In genomic region chr13:33286143-33286542, GRCh38 we compare ENCODE assay signal across 8 cellular contexts. TPM values are rescaled to one million over a fixed set of nuclear protein-coding genes. Genes with fewer than 3 reads are reported as not detected.
A peak's percentile ranks its signal among the peaks of the same experiment; 100 is the strongest.
DNase-seq lines count a peak whose midpoint lies in the region; ATAC-seq, FAIRE-seq and TF ChIP-seq lines count a peak whose summit lies in the region.

No MANE protein-coding gene starts in this region.

- H4K20me1 ChIP-seq in GM12878 (ENCODE audit: control insufficient read depth, insufficient read depth) = no peaks in the 10 kb centered on the region
- no peaks in the 10 kb centered on the region for H4K20me1 ChIP-seq in HepG2 (ENCODE audit: insufficient read depth, low read length)

- peaks cover 15% of the 10 kb centered on the region for H3K4me1 Mint-ChIP-seq in activated CD4-positive, alpha-beta T cell treated with anti-CD3 and anti-CD28 coated beads, Interleukin-2, amount 10 ng/mL, durations not matched to agents 7 days and 5 days

- H3K4me2 ChIP-seq in GM12878 (ENCODE audit: control insufficient read depth, insufficient read depth) (peak overlapping the region; percentile 90), HepG2 (ENCODE audit: low read depth, low read length) (peak overlapping the region; percentile 85)

- 0 out of 2 replicates have a peak overlapping the region, but pooled peaks have one; percentile 36 for H3K27ac ChIP-seq in GM12878 (ENCODE audit: control insufficient read depth, insufficient read depth)
- peak overlapping the region; percentile 85 for H3K27ac ChIP-seq in HepG2 (ENCODE audit: extremely low read length, insufficient read depth, low read length)
- peak overlapping the region; percentile 81 to 94 for H3K27ac ChIP-seq in thoracic aorta

- DNase-seq in activated CD4-positive, alpha-beta T cell treated with anti-CD3 and anti-CD28 coated beads, Interleukin-2, amount 10 ng/mL, durations not matched to agents 7 days and 5 days = no peak
- no peak for DNase-seq in activated CD4-positive, alpha-beta T cell treated with anti-CD3 and anti-CD28 coated beads for 48 hours
- DNase-seq in GM12878 (ENCODE audit: low read depth, low spot score) = no peak
- no peak for DNase-seq in HepG2 (ENCODE audit: low spot score)
- no peak for DNase-seq in thoracic aorta (ENCODE audit: low spot score)
- no peak for DNase-seq in KBM-7
- no peak for DNase-seq in stimulated activated CD4-positive, alpha-beta T cell treated with anti-CD3 and anti-CD28 coated beads, Interleukin-1b, Interleukin-23, amount 100 ng/mL, for 48 hours
- no peak for DNase-seq in NCI-H1092 (lab: John Stamatoyannopoulos, UW)

- peak overlapping the region; percentile 71 for H3K9ac ChIP-seq in GM12878 (ENCODE audit: control insufficient read depth, insufficient read depth, low read length)
- peak overlapping the region; percentile 83 for H3K9ac ChIP-seq in HepG2 (ENCODE audit: insufficient read depth, low read depth, low read length)

- SMC1A ChIA-PET in GM12878 (lab: Charles Lee; ENCODE audit: uncharacterized antibody, unreplicated experiment) = interaction anchor here (1.2 kb wide), 1 partner anchor 28 kb away, joined by 5 read pairs; no protein-coding TSS in a partner anchor

- no peak overlapping the region for H3K27ac Mint-ChIP-seq in activated CD4-positive, alpha-beta T cell treated with anti-CD3 and anti-CD28 coated beads, Interleukin-2, amount 10 ng/mL, durations not matched to agents 7 days and 5 days

- H3K4me1 ChIP-seq in GM12878 (ENCODE audit: control insufficient read depth, insufficient read depth, low read length) = no peaks in the 10 kb centered on the region
- peaks cover 35% of the 10 kb centered on the region for H3K4me1 ChIP-seq in HepG2 (ENCODE audit: insufficient read depth, low read length)
- H3K4me1 ChIP-seq in thoracic aorta (ENCODE audit: control insufficient read depth in 1 of 2, low read depth in 2 of 2) = peaks cover 22 to 54% of the 10 kb centered on the region in 2 donors

- H3K27me3 ChIP-seq in GM12878 (replicated peaks in 1 of 2; ENCODE audit: control insufficient read depth in 2 of 2, insufficient read depth in 2 of 2, low read length in 1 of 2) (no peaks in the 10 kb centered on the region; a peak in 1 of 4 replicates), HepG2 (ENCODE audit: control insufficient read depth in 1 of 2, insufficient read depth in 2 of 2, low read length in 2 of 2) (peaks cover 0 to 5% of the 10 kb centered on the region in 2 experiments; a peak in 1 of 5 replicates), thoracic aorta (replicated peaks; ENCODE audit: insufficient read depth) (no peaks in the 10 kb centered on the region)

- TF ChIP-seq EP300 in GM12878 (IDR thresholded peaks at IDR 0.05; ENCODE audit: borderline replicate concordance in 1 of 2, control insufficient read depth in 1 of 2, low read depth in 2 of 2, low read length in 2 of 2) (no peak), HepG2 (IDR thresholded peaks at IDR 0.05; ENCODE audit: low read depth in 2 of 2, low read length in 2 of 2) (no peak), HepG2 (CRISPR knock-in tag; IDR thresholded peaks at IDR 0.05; ENCODE audit: borderline replicate concordance) (no peak)

- intact Hi-C loops in GM12878 (cut with micrococcal nuclease; ENCODE audit: unreplicated experiment) (no loop called here), HepG2 (cut with micrococcal nuclease; ENCODE audit: unreplicated experiment) (no loop called here)

- in situ Hi-C loops in GM12878 (cut with MboI) (no loop called here), HepG2 (cut with HindIII; ENCODE audit: extremely low pct_ligation_motif_present, low pct_unique_long_range_greater_than_20kb) (no loop called here), KBM-7 (cut with MboI; ENCODE audit: low pct_unique_long_range_greater_than_20kb, low sequenced_read_pairs) (no loop called here)

- FAIRE-seq in GM12878 (lab: Jason Lieb, UNC) = peak; percentile 56
- FAIRE-seq in HepG2 (lab: Jason Lieb, UNC) = peak; percentile 12

- H3K9me3 ChIP-seq in GM12878 (replicated peaks; ENCODE audit: control insufficient read depth, insufficient read depth, low read length) (no peaks in the 10 kb centered on the region), HepG2 (ENCODE audit: low read length) (no peaks in the 10 kb centered on the region), thoracic aorta (no peaks in the 10 kb centered on the region)

- H3K4me3 ChIP-seq in GM12878 (peak overlapping the region; percentile 70), HepG2 (replicated peaks in 1 of 3; ENCODE audit: insufficient read depth in 1 of 3, low read depth in 2 of 3, low read length in 3 of 3) (peak overlapping the region; percentile 84 to 96 (median 86); a peak in 4 of 6 replicates), thoracic aorta (peak overlapping the region; percentile 89)

- no peak for TF ChIP-seq CTCF in GM12878 (IDR thresholded peaks at IDR 0.05 in 2 of 3, conservative IDR thresholded peaks at IDR 0.05 in 1 of 3; ENCODE audit: control insufficient read depth in 2 of 3, extremely low read depth in 1 of 3, insufficient read depth in 1 of 3, low read depth in 3 of 3, low read length in 3 of 3)
- TF ChIP-seq CTCF in HepG2 (CRISPR knock-in tag; IDR thresholded peaks at IDR 0.05) = no peak
- TF ChIP-seq CTCF in thoracic aorta (IDR thresholded peaks at IDR 0.05) = no peak

- RAD21 ChIA-PET in GM12878 (lab: Charles Lee; ENCODE audit: unreplicated experiment) = no interaction called here

- TF ChIP-seq POLR2A in GM12878 (IDR thresholded peaks at IDR 0.05; ENCODE audit: low read depth, low read length) (no peak), HepG2 (IDR thresholded peaks at IDR 0.05; ENCODE audit: insufficient read depth in 1 of 2, low read depth in 2 of 2, low read length in 2 of 2) (no peak)

- H3K36me3 ChIP-seq in GM12878 (ENCODE audit: control insufficient read depth in 2 of 2, insufficient read depth in 2 of 2, low read length in 1 of 2) (no peaks in the 10 kb centered on the region), HepG2 (replicated peaks in 1 of 2; ENCODE audit: control insufficient read depth in 1 of 2, insufficient read depth in 2 of 2, low read length in 2 of 2) (no peaks in the 10 kb centered on the region), thoracic aorta (no peaks in the 10 kb centered on the region)

- 40% methylated on average over 5 of the region's 5 CpGs for WGBS in GM12878 (ENCODE audit: insufficient coverage, insufficient replicate concordance, low lambda C conversion rate, missing lambda C conversion rate)
- 29% methylated on average over 5 of the region's 5 CpGs for WGBS in HepG2 (ENCODE audit: low lambda C conversion rate)

- POLR2A ChIA-PET in activated CD4-positive, alpha-beta T cell treated with anti-CD3 and anti-CD28 coated beads, Interleukin-2, amount 10 ng/mL, durations not matched to agents 7 days and 5 days (lab: Charles Lee) = no interaction called here
- POLR2A ChIA-PET in GM12878 (lab: Charles Lee) (no interaction called here), HepG2 (lab: Yijun Ruan, JAX) (interaction anchor here (0.8 to 2.3 kb wide), 16 partner anchors 9 to 257 kb away, joined by 3 to 26 read pairs (median 5); no protein-coding TSS in a partner anchor)

- H3K27me3 Mint-ChIP-seq in activated CD4-positive, alpha-beta T cell treated with anti-CD3 and anti-CD28 coated beads, Interleukin-2, amount 10 ng/mL, durations not matched to agents 7 days and 5 days = peaks cover 45% of the 10 kb centered on the region

- TF ChIP-seq RAD21 in GM12878 (IDR thresholded peaks at IDR 0.05; ENCODE audit: insufficient read depth, low read depth, low read length) (no peak), HepG2 (CRISPR knock-in tag; IDR thresholded peaks at IDR 0.05) (no peak)

- H3K9me3 Mint-ChIP-seq in activated CD4-positive, alpha-beta T cell treated with anti-CD3 and anti-CD28 coated beads, Interleukin-2, amount 10 ng/mL, durations not matched to agents 7 days and 5 days = no peaks in the 10 kb centered on the region

- ATAC-seq in GM12878 (no peak), HepG2 (peak; percentile 17), thoracic aorta (ENCODE audit: insufficient number of reproducible peaks, low FRiP score, low read depth) (no peak)

- BruUV-seq in GM12878 (replicated peaks; lab: Mats Ljungman, UMichigan) = no TSS peak
- TSS peak; percentile 99 for BruUV-seq in HepG2 (replicated peaks; lab: Mats Ljungman, UMichigan)

- H2AFZ ChIP-seq in GM12878 (ENCODE audit: control insufficient read depth, low read depth, low read length) = peak overlapping the region; percentile 97
- H2AFZ ChIP-seq in HepG2 (ENCODE audit: low read length) = peak overlapping the region; percentile 75

- no peaks in the 10 kb centered on the region for H3K79me2 ChIP-seq in GM12878 (ENCODE audit: control insufficient read depth, insufficient read depth, low read length)
- H3K79me2 ChIP-seq in HepG2 (ENCODE audit: insufficient read depth, low read length) = peaks cover 43% of the 10 kb centered on the region

- peak overlapping the region; percentile 61 for H3K4me3 Mint-ChIP-seq in activated CD4-positive, alpha-beta T cell treated with anti-CD3 and anti-CD28 coated beads, Interleukin-2, amount 10 ng/mL, durations not matched to agents 7 days and 5 days

- CTCF ChIA-PET in activated CD4-positive, alpha-beta T cell treated with anti-CD3 and anti-CD28 coated beads, Interleukin-2, amount 10 ng/mL, durations not matched to agents 7 days and 5 days (lab: Charles Lee) = no interaction called here
- CTCF ChIA-PET in GM12878 (lab: Yijun Ruan, JAX) (interaction anchor here (0.6 kb wide), 1 partner anchor 858 kb away, joined by 3 read pairs; the partner anchor contains the start of gene N4BP2L1), HepG2 (lab: Yijun Ruan, JAX; ENCODE audit: low intra/inter-chr PET ratio, low total read pairs) (no interaction called here)

- no peaks in the 10 kb centered on the region for H3K36me3 Mint-ChIP-seq in activated CD4-positive, alpha-beta T cell treated with anti-CD3 and anti-CD28 coated beads, Interleukin-2, amount 10 ng/mL, durations not matched to agents 7 days and 5 days (ENCODE audit: low read depth)

RNA-seq across cellular contexts. Expression of gene STARD13, which starts 0.6 kb away (rescaled TPM):
- total RNA-seq in activated CD4-positive, alpha-beta T cell treated with anti-CD3 and anti-CD28 coated beads, Interleukin-2, amount 10 ng/mL, durations not matched to agents 7 days and 5 days = under 1 TPM; 0.02 to 0.25 TPM
- total RNA-seq in GM12878 (2013; cell fraction: nucleolus; rRNA removed) = 81.3 and 82.3 TPM in 2 replicates
- total RNA-seq in GM12878 (2014; rRNA removed) (12.8 and 14.0 TPM in 2 replicates), GM12878 (2014; rRNA removed; fragmentation: Illumina TruSeq; extraction: Trizol) (9.0 and 9.3 TPM in 2 replicates), GM12878 (2021) (15.1 and 15.9 TPM in 2 replicates), HepG2 (2016; rRNA removed; fragmentation: Illumina TruSeq; extraction: Trizol) (13.8 and 14.3 TPM in 2 replicates), thoracic aorta (10 to 100 TPM; 43.9 to 47.1 TPM)
- 1.5 TPM for polyA plus RNA-seq in GM12878 (2011; ENCODE audit: low read depth)
- polyA plus RNA-seq in GM12878 (2011; rRNA removed) (35.7 and 41.6 TPM in 2 replicates), GM12878 (2014; fragmentation: Illumina TruSeq; extraction: Trizol) (7.5 and 8.6 TPM in 2 replicates), GM12878 (2014; fragmentation: Nextera tagmentation; extraction: Ambion mirVana) (1 to 10 TPM; 4.0 to 4.1 TPM), GM12878 (2014; rRNA removed) (7.9 and 11.5 TPM in 2 replicates), GM12878 (2016; fragmentation: Nextera tagmentation; extraction: Ambion mirVana) (10 to 100 TPM in 1 of 2 experiments, 1 to 10 TPM in 1; 9.8 to 10.5 TPM), HepG2 (2011; rRNA removed) (10.4 and 12.8 TPM in 2 replicates)
- polyA plus RNA-seq in GM12878 (2011; cell fraction: cytosol; rRNA removed) = 26.2 and 26.5 TPM in 2 replicates
- 90.1 and 92.8 TPM in 2 replicates for polyA plus RNA-seq in GM12878 (2011; cell fraction: nucleus; rRNA removed)
- polyA plus RNA-seq in GM12878 (2012) = 2.1 and 4.1 TPM in 2 replicates
- 91.4 and 92.1 TPM in 2 replicates for polyA minus RNA-seq in GM12878 (2011; rRNA and poly(A)+ RNA removed)
- polyA minus RNA-seq in GM12878 (2011; cell fraction: cytosol; rRNA and poly(A)+ RNA removed) = 17.9 and 24.3 TPM in 2 replicates
- 85.5 and 147 TPM in 2 replicates for polyA minus RNA-seq in GM12878 (2011; cell fraction: nucleus; rRNA and poly(A)+ RNA removed)
- total RNA-seq in HepG2 (2016; cell fraction: cytosol; rRNA removed; fragmentation: Illumina TruSeq; extraction: Trizol; ENCODE audit: low read depth) = 5.1 and 5.3 TPM in 2 replicates
- total RNA-seq in HepG2 (2016; cell fraction: insoluble cytoplasmic fraction; rRNA removed; fragmentation: Illumina TruSeq; extraction: Trizol) = 13.0 and 13.3 TPM in 2 replicates
- total RNA-seq in HepG2 (2016; cell fraction: membrane; rRNA removed; fragmentation: Illumina TruSeq; extraction: Trizol) = 9.4 and 10.5 TPM in 2 replicates
- 53.4 and 58.4 TPM in 2 replicates for total RNA-seq in HepG2 (2016; cell fraction: nucleus; rRNA removed; fragmentation: Illumina TruSeq; extraction: Trizol)
- 5.8 and 6.4 TPM in 2 replicates for polyA plus RNA-seq in HepG2 (2011; cell fraction: cytosol; rRNA removed)
- polyA plus RNA-seq in HepG2 (2011; cell fraction: nucleus; rRNA removed) = 15.9 and 29.1 TPM in 2 replicates
- 11.9 and 13.6 TPM in 2 replicates for polyA plus RNA-seq in HepG2 (2012)
- 2.0 and 2.1 TPM in 2 replicates for polyA plus RNA-seq in HepG2 (2016; cell fraction: cytosol; fragmentation: Illumina TruSeq; extraction: Trizol; ENCODE audit: low read depth)
- 8.6 and 9.2 TPM in 2 replicates for polyA plus RNA-seq in HepG2 (2016; cell fraction: insoluble cytoplasmic fraction; fragmentation: Illumina TruSeq; extraction: Trizol; ENCODE audit: low read depth)
- 2.3 and 3.4 TPM in 2 replicates for polyA plus RNA-seq in HepG2 (2016; cell fraction: membrane; fragmentation: Illumina TruSeq; extraction: Trizol; ENCODE audit: low read depth)
- 14.9 and 15.9 TPM in 2 replicates for polyA plus RNA-seq in HepG2 (2016; cell fraction: nucleus; fragmentation: Illumina TruSeq; extraction: Trizol; ENCODE audit: insufficient read depth, low read depth)
- polyA minus RNA-seq in HepG2 (2011; rRNA and poly(A)+ RNA removed; ENCODE audit: low replicate concordance) = 7.2 and 67.0 TPM in 2 replicates
- polyA minus RNA-seq in HepG2 (2011; cell fraction: cytosol; rRNA and poly(A)+ RNA removed) = 9.8 and 14.1 TPM in 2 replicates
- polyA minus RNA-seq in HepG2 (2011; cell fraction: nucleus; rRNA and poly(A)+ RNA removed) = 147 and 165 TPM in 2 replicates

Comparison
In these comparisons a context has a peak if more than half of its experiments do, and no peak if none do; other contexts are left out.
1. H3K27ac ChIP-seq: peak in every context shown above with its lines; median percentile 88 in thoracic aorta; 85 in HepG2; 36 in GM12878.
2. RNA of gene STARD13, which starts 0.6 kb away (total RNA-seq): 43.9 to 47.1 TPM in thoracic aorta, 5.1 to 58.4 TPM in HepG2 and 9.0 to 82.3 TPM in GM12878; 0.02 to 0.25 TPM in activated CD4-positive, alpha-beta T cell treated with anti-CD3 and anti-CD28 coated beads, Interleukin-2, amount 10 ng/mL, durations not matched to agents 7 days and 5 days; every median in the first group is over 4 times any median in the second.
3. Peak in every context shown above with its lines, with median percentiles within 50 percentile points of each other: H3K4me3 ChIP-seq.